1 cellular context compared by ENCODE assay signal in genomic region chr2:64537991-64538390, GRCh38.
TF ChIP-seq lines count a peak whose summit lies in the region.

No MANE protein-coding gene starts in this region.

TF ChIP-seq in GM12878, 131 proteins besides CTCF, POLR2A, EP300 and RAD21 (continued from another document):
- TF ChIP-seq, protein P1, sequence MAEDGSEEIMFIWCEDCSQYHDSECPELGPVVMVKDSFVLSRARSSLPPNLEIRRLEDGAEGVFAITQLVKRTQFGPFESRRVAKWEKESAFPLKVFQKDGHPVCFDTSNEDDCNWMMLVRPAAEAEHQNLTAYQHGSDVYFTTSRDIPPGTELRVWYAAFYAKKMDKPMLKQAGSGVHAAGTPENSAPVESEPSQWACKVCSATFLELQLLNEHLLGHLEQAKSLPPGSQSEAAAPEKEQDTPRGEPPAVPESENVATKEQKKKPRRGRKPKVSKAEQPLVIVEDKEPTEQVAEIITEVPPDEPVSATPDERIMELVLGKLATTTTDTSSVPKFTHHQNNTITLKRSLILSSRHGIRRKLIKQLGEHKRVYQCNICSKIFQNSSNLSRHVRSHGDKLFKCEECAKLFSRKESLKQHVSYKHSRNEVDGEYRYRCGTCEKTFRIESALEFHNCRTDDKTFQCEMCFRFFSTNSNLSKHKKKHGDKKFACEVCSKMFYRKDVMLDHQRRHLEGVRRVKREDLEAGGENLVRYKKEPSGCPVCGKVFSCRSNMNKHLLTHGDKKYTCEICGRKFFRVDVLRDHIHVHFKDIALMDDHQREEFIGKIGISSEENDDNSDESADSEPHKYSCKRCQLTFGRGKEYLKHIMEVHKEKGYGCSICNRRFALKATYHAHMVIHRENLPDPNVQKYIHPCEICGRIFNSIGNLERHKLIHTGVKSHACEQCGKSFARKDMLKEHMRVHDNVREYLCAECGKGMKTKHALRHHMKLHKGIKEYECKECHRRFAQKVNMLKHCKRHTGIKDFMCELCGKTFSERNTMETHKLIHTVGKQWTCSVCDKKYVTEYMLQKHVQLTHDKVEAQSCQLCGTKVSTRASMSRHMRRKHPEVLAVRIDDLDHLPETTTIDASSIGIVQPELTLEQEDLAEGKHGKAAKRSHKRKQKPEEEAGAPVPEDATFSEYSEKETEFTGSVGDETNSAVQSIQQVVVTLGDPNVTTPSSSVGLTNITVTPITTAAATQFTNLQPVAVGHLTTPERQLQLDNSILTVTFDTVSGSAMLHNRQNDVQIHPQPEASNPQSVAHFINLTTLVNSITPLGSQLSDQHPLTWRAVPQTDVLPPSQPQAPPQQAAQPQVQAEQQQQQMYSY (CRISPR knock-in tag; IDR thresholded peaks at IDR 0.05) = no peak
- no peak for TF ChIP-seq NFIC (IDR thresholded peaks at IDR 0.05; ENCODE audit: low read depth, low read length)
- TF ChIP-seq, protein P2, sequence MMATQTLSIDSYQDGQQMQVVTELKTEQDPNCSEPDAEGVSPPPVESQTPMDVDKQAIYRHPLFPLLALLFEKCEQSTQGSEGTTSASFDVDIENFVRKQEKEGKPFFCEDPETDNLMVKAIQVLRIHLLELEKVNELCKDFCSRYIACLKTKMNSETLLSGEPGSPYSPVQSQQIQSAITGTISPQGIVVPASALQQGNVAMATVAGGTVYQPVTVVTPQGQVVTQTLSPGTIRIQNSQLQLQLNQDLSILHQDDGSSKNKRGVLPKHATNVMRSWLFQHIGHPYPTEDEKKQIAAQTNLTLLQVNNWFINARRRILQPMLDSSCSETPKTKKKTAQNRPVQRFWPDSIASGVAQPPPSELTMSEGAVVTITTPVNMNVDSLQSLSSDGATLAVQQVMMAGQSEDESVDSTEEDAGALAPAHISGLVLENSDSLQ (IDR thresholded peaks at IDR 0.05) = no peak
- TF ChIP-seq RUNX3 (IDR thresholded peaks at IDR 0.05; ENCODE audit: low read length) = no peak
